10 cellular contexts compared by ENCODE assay signal in genomic region chr4:168415911-168416310, GRCh38.
"Had no signal": no experiment of that assay in that cellular context is flagged by ENCODE, and none has a peak within 500 bp of the region (broad histone marks: within the 10 kb centered on the region; RNA-seq: fewer than 3 reads in every experiment).

No MANE protein-coding gene starts in this region.

- H2AFZ ChIP-seq: GM23248, GM23338 had no signal

- ATAC-seq: GM23338, HCT116 had no signal

- H3K9ac ChIP-seq: GM23248 had no signal

- H3K27ac ChIP-seq: GM23248 had no signal

- H3K4me3 ChIP-seq: GM23248, GM23338, HAP-1 had no signal

- H3K4me2 ChIP-seq: GM23338 had no signal

- H3K9me3 ChIP-seq: HAP-1 had no signal

- FAIRE-seq: H1, H54 had no signal

- H3K4me1 ChIP-seq: HAP-1 had no signal

- DNase-seq: GM23248, GOT3, H9, HCEC 1CT, HFFc6 had no signal

- H3K36me3 ChIP-seq: HAP-1 had no signal
